In genomic region chr1:152244576-152244975, GRCh38 we compare ENCODE assay signal across 25 cellular contexts. TPM values are rescaled to one million over a fixed set of nuclear protein-coding genes. Genes with fewer than 3 reads are reported as not detected.
DNase-seq lines count a peak whose midpoint lies in the region; ATAC-seq and TF ChIP-seq lines count a peak whose summit lies in the region.
"Had no signal": no experiment of that assay in that cellular context is flagged by ENCODE, and none has a peak within 500 bp of the region (broad histone marks: within the 10 kb centered on the region; RNA-seq: fewer than 3 reads in every experiment).

No MANE protein-coding gene starts in this region.

- peak; percentile 45 for DNase-seq in EL
- DNase-seq in NCI-H1930 (lab: John Stamatoyannopoulos, UW) = peak; percentile 66 to 81
- DNase-seq in epithelial cell of esophagus (ENCODE audit: low read depth) = peak; percentile 85
- peak; percentile 16 for DNase-seq in myocyte (ENCODE audit: low read depth)
- DNase-seq in activated naive CD4-positive, alpha-beta T cell treated with Interleukin-2 at 50 U/mL for 16 hours = no peak
- DNase-seq in HuH-7.5 (ENCODE audit: low spot score) = no peak
- no peak for DNase-seq in Kasumi-1 (lab: John Stamatoyannopoulos, UW)
- DNase-seq: activated CD4-positive, alpha-beta T cell treated with anti-CD3 and anti-CD28 coated beads, Interleukin-2, amount 50 U/mL, for 48 hours; activated naive CD4-positive, alpha-beta T cell treated with anti-CD3 and anti-CD28 coated beads, Interleukin-2, amount 10 ng/mL, durations not matched to agents 7 days and 5 days; mesenchymal stem cell; NCI-H1092 treated with DMSO at 0.1 percent for 48 hours; NCI-H187 treated with DMSO at 0.1 percent for 48 hours; NCI-H524 treated with DMSO at 0.1 percent for 48 hours; PC-9; posterior cingulate gyrus; stimulated activated CD4-positive, alpha-beta T cell treated with anti-CD3 and anti-CD28 coated beads, Interleukin-4, amount 100 ng/mL, for 4 hours had no signal

- no peak overlapping the region for H3K4me3 ChIP-seq in epithelial cell of esophagus (ENCODE audit: low read length)
- H3K4me3 ChIP-seq: PC-9 had no signal

- TF ChIP-seq CTCF in epithelial cell of esophagus (IDR thresholded peaks at IDR 0.05; ENCODE audit: insufficient read depth, low read depth, low read length, missing control alignments) = no peak

- no peak for ATAC-seq in HG03520 (IDR thresholded peaks at IDR 0.05; ENCODE audit: unreplicated experiment)
- ATAC-seq: HepG2; left lobe of liver; sciatic nerve; stimulated activated memory B cell treated with anti-CD40 and anti-IgM and Interleukin-4, amounts not matched to agents 10 μg/mL and 1 μg/mL and 100 μg/mL, for 72 hours had no signal

RNA-seq across cellular contexts. Expression of gene HRNR, which starts 20.6 kb away (rescaled TPM):
- total RNA-seq in myocyte = not detected in 2 replicates
- polyA plus RNA-seq in myocyte (2012) = 0.16 TPM
- total RNA-seq: activated T-helper 1 cell treated with anti-CD3 and anti-CD28 coated beads, Interleukin-12 subunit alpha, Interleukin-12 subunit beta, Interleukin-2, Interleukin-4 antibody, amounts not matched to agents 30 ng/mL and 10 ng/mL and 1 ng/mL, durations not matched to agents 14 hours and 24 hours and 36 hours; H1; HepG2; left lobe of liver; PC-9; sciatic nerve; temporal lobe; urinary bladder had no signal
- polyA plus RNA-seq: H1, HepG2, urinary bladder had no signal

Comparison
In these comparisons a context has a peak if more than half of its experiments do, and no peak if none do; other contexts are left out.
1. DNase-seq: peak in EL (single experiment), NCI-H1930 (2 of 2), epithelial cell of esophagus (single experiment) and myocyte (single experiment); none in activated naive CD4-positive, alpha-beta T cell treated with Interleukin-2 at 50 U/mL for 16 hours (single experiment), HuH-7.5 (single experiment) and Kasumi-1 (0 of 2).